Comparison of ENCODE assay signal across 17 cellular contexts in the genomic region with DNA sequence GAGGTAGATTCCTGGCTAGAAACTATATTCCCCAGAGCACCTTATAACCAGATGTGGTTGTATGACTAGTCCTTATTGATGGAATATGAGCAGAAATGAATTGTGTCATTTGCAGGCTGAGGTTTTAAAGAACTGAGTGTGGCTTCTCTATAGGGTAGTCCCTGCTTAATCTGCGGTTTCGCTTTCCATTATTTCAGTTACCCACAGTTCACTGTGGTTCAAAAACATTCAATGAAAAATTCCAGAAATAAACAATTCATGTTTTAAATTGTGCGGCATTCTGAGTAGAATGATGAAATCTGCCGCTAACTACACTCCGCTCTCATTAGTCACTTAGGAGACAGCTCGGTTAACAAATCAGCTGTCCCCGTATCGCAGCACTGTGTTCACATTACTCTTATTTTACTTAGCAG.
DNase-seq lines count a peak whose midpoint lies in the region; ATAC-seq, FAIRE-seq and TF ChIP-seq lines count a peak whose summit lies in the region.
"Had no signal": no experiment of that assay in that cellular context is flagged by ENCODE, and none has a peak within 500 bp of the region (broad histone marks: within the 10 kb centered on the region; RNA-seq: fewer than 3 reads in every experiment).

No MANE protein-coding gene starts in this region.

- POLR2A ChIA-PET in A549 (lab: Yijun Ruan, JAX) (no interaction called here), endothelial cell of umbilical vein (lab: Charles Lee) (no interaction called here)
- POLR2A ChIA-PET in CD8-positive, alpha-beta T cell (lab: Charles Lee): no interaction called here

- no peak for TF ChIP-seq POLR2A in A549 (IDR thresholded peaks at IDR 0.05; ENCODE audit: low read length)
- TF ChIP-seq POLR2A in endothelial cell of umbilical vein (IDR thresholded peaks at IDR 0.05; ENCODE audit: low read depth, low read length): no peak

- H3K36me3 ChIP-seq in SJSA1: no peaks in the 10 kb centered on the region
- no peaks in the 10 kb centered on the region for H3K36me3 ChIP-seq in endothelial cell of umbilical vein (ENCODE audit: control insufficient read depth in 2 of 2, extremely low read depth in 1 of 2, insufficient read depth in 2 of 2, low read length in 2 of 2)
- no peaks in the 10 kb centered on the region for H3K36me3 ChIP-seq in CD8-positive, alpha-beta T cell (ENCODE audit: insufficient read depth, low read length)
- no peaks in the 10 kb centered on the region for H3K36me3 ChIP-seq in mammary epithelial cell (ENCODE audit: insufficient read depth, low read length)
- H3K36me3 ChIP-seq: cardiac muscle cell had no signal

- FAIRE-seq in A549 (lab: Jason Lieb, UNC) (no peak), endothelial cell of umbilical vein (lab: Jason Lieb, UNC) (no peak)

- no peak for TF ChIP-seq EP300 in A549 (IDR thresholded peaks at IDR 0.05)

- H3K27me3 ChIP-seq in SJSA1 (replicated peaks) (no peaks in the 10 kb centered on the region), endothelial cell of umbilical vein (ENCODE audit: control insufficient read depth in 2 of 2, insufficient read depth in 2 of 2, low read length in 2 of 2) (no peaks in the 10 kb centered on the region), mammary epithelial cell (ENCODE audit: insufficient read depth, low read length) (no peaks in the 10 kb centered on the region)
- H3K27me3 ChIP-seq in CD8-positive, alpha-beta T cell (ENCODE audit: insufficient read depth, low read length): no peaks in the 10 kb centered on the region
- H3K27me3 ChIP-seq: cardiac muscle cell had no signal

- no peak for TF ChIP-seq RAD21 in A549 (conservative IDR thresholded peaks at IDR 0.05 in 1 of 2, IDR thresholded peaks at IDR 0.05 in 1 of 2)

- no peaks in the 10 kb centered on the region for H3K9me3 Mint-ChIP-seq in CD8-positive, alpha-beta T cell
- H3K9me3 Mint-ChIP-seq: type B pancreatic cell had no signal

- dilution Hi-C loops in endothelial cell of umbilical vein (cut with MboI; ENCODE audit: extremely low pct_ligation_motif_present, low sequenced_read_pairs): no loop called here
- dilution Hi-C loops in mammary epithelial cell (cut with HindIII; ENCODE audit: low sequenced_read_pairs): loop anchor here (5.0 kb wide), 1 partner anchor 46 kb away; no protein-coding TSS in a partner anchor

- H3K9me1 ChIP-seq in endothelial cell of umbilical vein (replicated peaks; ENCODE audit: control insufficient read depth, extremely low read depth, insufficient read depth, low read length): no peaks in the 10 kb centered on the region

- no peak overlapping the region for H3K27ac Mint-ChIP-seq in CD8-positive, alpha-beta T cell
- H3K27ac Mint-ChIP-seq: type B pancreatic cell had no signal

- H3K27ac ChIP-seq in A549: peak overlapping the region in 1 of 2 experiments; percentile 20; a peak in 1 of 6 replicates
- H3K27ac ChIP-seq in SJSA1: peak overlapping the region; percentile 89
- H3K27ac ChIP-seq in endothelial cell of umbilical vein (ENCODE audit: insufficient read depth, low read depth, low read length): peak overlapping the region; percentile 96
- H3K27ac ChIP-seq in CD8-positive, alpha-beta T cell (ENCODE audit: low read depth, low read length): no peak overlapping the region
- H3K27ac ChIP-seq in mammary epithelial cell (ENCODE audit: insufficient read depth, low read depth, low read length): no peak overlapping the region
- H3K27ac ChIP-seq: cardiac muscle cell had no signal

- CTCF ChIA-PET in A549 (lab: Yijun Ruan, JAX): no interaction called here
- CTCF ChIA-PET in endothelial cell of umbilical vein (lab: Charles Lee): interaction anchor here (1.9 kb wide), 1 partner anchor 232 kb away, joined by 5 read pairs; no protein-coding TSS in a partner anchor
- CTCF ChIA-PET in CD8-positive, alpha-beta T cell (lab: Charles Lee): no interaction called here
- CTCF ChIA-PET in mammary epithelial cell (lab: Charles Lee; ENCODE audit: low non-redundant PET): no interaction called here

- BruUV-seq in endothelial cell of umbilical vein (replicated peaks; lab: Mats Ljungman, UMichigan): no TSS peak
- BruUV-seq in mammary epithelial cell (replicated peaks; lab: Mats Ljungman, UMichigan): no TSS peak

- H3K4me3 ChIP-seq in A549: no peak overlapping the region
- H3K4me3 ChIP-seq in SJSA1: 0 out of 2 replicates have a peak overlapping the region, but pooled peaks have one; percentile 0
- no peak overlapping the region for H3K4me3 ChIP-seq in endothelial cell of umbilical vein (replicated peaks in 1 of 3; ENCODE audit: insufficient read depth in 1 of 3, low read depth in 1 of 3, low read length in 3 of 3)
- no peak overlapping the region for H3K4me3 ChIP-seq in CD8-positive, alpha-beta T cell (ENCODE audit: low read depth, low read length)
- no peak overlapping the region for H3K4me3 ChIP-seq in mammary epithelial cell (replicated peaks in 1 of 3; ENCODE audit: insufficient read depth in 1 of 3, low read depth in 2 of 3, low read length in 3 of 3)
- H3K4me3 ChIP-seq: cardiac muscle cell had no signal

- no peak overlapping the region for H3K4me3 Mint-ChIP-seq in CD8-positive, alpha-beta T cell
- H3K4me3 Mint-ChIP-seq: type B pancreatic cell had no signal

- TF ChIP-seq CTCF in A549 (IDR thresholded peaks at IDR 0.05) (no peak), endothelial cell of umbilical vein (IDR thresholded peaks at IDR 0.05; ENCODE audit: extremely low read depth in 1 of 2, insufficient read depth in 1 of 2, low read depth in 1 of 2, low read length in 2 of 2) (no peak), mammary epithelial cell (conservative IDR thresholded peaks at IDR 0.05 in 1 of 2, IDR thresholded peaks at IDR 0.05 in 1 of 2; ENCODE audit: extremely low read depth in 1 of 2, insufficient read depth in 1 of 2, low read depth in 1 of 2, low read length in 2 of 2) (no peak)
- TF ChIP-seq CTCF in CD8-positive, alpha-beta T cell (IDR thresholded peaks at IDR 0.05): no peak

- H3K27me3 Mint-ChIP-seq in CD8-positive, alpha-beta T cell (ENCODE audit: low read depth): no peaks in the 10 kb centered on the region
- H3K27me3 Mint-ChIP-seq: type B pancreatic cell had no signal

- in situ Hi-C loops in mammary epithelial cell (cut with MboI; ENCODE audit: low sequenced_read_pairs in 2 of 2): no loop called here

- DNase-seq in A549 (ENCODE audit: low read depth in 1 of 2, low spot score in 1 of 2): no peak
- peak; percentile 49 for DNase-seq in ELR (ENCODE audit: low read depth)
- DNase-seq in SJSA1 (ENCODE audit: low read depth in 1 of 2, low spot score in 2 of 2): peak; percentile 75 to 93
- no peak for DNase-seq in endothelial cell of umbilical vein (ENCODE audit: low read depth, low spot score)
- DNase-seq in CD8-positive, alpha-beta T cell: no peak
- no peak for DNase-seq in stimulated activated CD4-positive, alpha-beta T cell treated with anti-CD3 and anti-CD28 coated beads, Interleukin-1b, Interleukin-23, amount 100 ng/mL, for 48 hours
- DNase-seq in NCI-H774 (lab: John Stamatoyannopoulos, UW): no peak
- DNase-seq in mammary epithelial cell: no peak
- DNase-seq: activated CD4-positive, CD25-positive, alpha-beta regulatory T cell treated with anti-CD3 and anti-CD28 coated beads, Interleukin-2, amount 50 U/mL, for 72 hours; activated effector memory CD4-positive, alpha-beta T cell treated with anti-CD3 and anti-CD28 coated beads, Interleukin-2, amount 50 U/mL, for 16 hours; DMS79 treated with DMSO at 0.1 percent for 48 hours; head of caudate nucleus; NCI-H1092; NCI-H2171 treated with DMSO at 0.1 percent for 48 hours; posterior cingulate gyrus had no signal

- H3K9ac ChIP-seq in endothelial cell of umbilical vein (replicated peaks; ENCODE audit: extremely low read depth, insufficient read depth, low read length) (no peak overlapping the region), mammary epithelial cell (ENCODE audit: insufficient read depth, low read length) (no peak overlapping the region)

- 95% methylated on average over 8 of the region's 8 CpGs for WGBS in A549 (ENCODE audit: missing lambda C conversion rate)
- 96% methylated on average over 8 of the region's 8 CpGs for WGBS in mammary epithelial cell (ENCODE audit: low coverage, missing lambda C conversion rate)

- no peak for ATAC-seq in A549
- ATAC-seq in CD8-positive, alpha-beta T cell: no peak

- H3K4me2 ChIP-seq in A549 (0 out of 3 replicates have a peak overlapping the region, but pooled peaks have one; percentile 20), endothelial cell of umbilical vein (ENCODE audit: insufficient read depth, low read length) (no peak overlapping the region), mammary epithelial cell (ENCODE audit: insufficient read depth, low read depth, low read length) (no peak overlapping the region)

- H3K79me2 ChIP-seq in endothelial cell of umbilical vein (ENCODE audit: control insufficient read depth, insufficient read depth, low read length) (no peaks in the 10 kb centered on the region), mammary epithelial cell (ENCODE audit: insufficient read depth, low read length) (no peaks in the 10 kb centered on the region)

- H2AFZ ChIP-seq in endothelial cell of umbilical vein (ENCODE audit: low read depth, low read length) (no peak overlapping the region), mammary epithelial cell (ENCODE audit: low read depth, low read length) (no peak overlapping the region)

- H4K20me1 ChIP-seq in endothelial cell of umbilical vein (replicated peaks; ENCODE audit: control insufficient read depth, extremely low read depth, insufficient read depth, low read length) (no peaks in the 10 kb centered on the region), mammary epithelial cell (ENCODE audit: insufficient read depth, low read length) (no peaks in the 10 kb centered on the region)

- H3K9me3 ChIP-seq in A549 (no peaks in the 10 kb centered on the region), SJSA1 (replicated peaks) (no peaks in the 10 kb centered on the region), endothelial cell of umbilical vein (replicated peaks; ENCODE audit: control insufficient read depth, insufficient read depth, low read length) (no peaks in the 10 kb centered on the region), mammary epithelial cell (replicated peaks; ENCODE audit: insufficient read depth, low read length) (no peaks in the 10 kb centered on the region)
- no peaks in the 10 kb centered on the region for H3K9me3 ChIP-seq in CD8-positive, alpha-beta T cell (ENCODE audit: low read length)

- H3K4me1 Mint-ChIP-seq in CD8-positive, alpha-beta T cell (ENCODE audit: low read depth): peaks cover 17% of the 10 kb centered on the region

- no peaks in the 10 kb centered on the region for H3K36me3 Mint-ChIP-seq in CD8-positive, alpha-beta T cell
- H3K36me3 Mint-ChIP-seq: type B pancreatic cell had no signal

- intact Hi-C loops in endothelial cell of umbilical vein (cut with micrococcal nuclease): no loop called here
- intact Hi-C loops in CD8-positive, alpha-beta T cell (cut with DNase I, micrococcal nuclease): no loop called here
- intact Hi-C loops in mammary epithelial cell (cut with micrococcal nuclease): no loop called here

- peaks cover 40% of the 10 kb centered on the region for H3K4me1 ChIP-seq in A549
- H3K4me1 ChIP-seq in SJSA1 (replicated peaks): peaks cover 50% of the 10 kb centered on the region
- H3K4me1 ChIP-seq in endothelial cell of umbilical vein (ENCODE audit: control insufficient read depth, extremely low read depth, insufficient read depth, low read length): peaks cover 53% of the 10 kb centered on the region
- H3K4me1 ChIP-seq in CD8-positive, alpha-beta T cell (ENCODE audit: insufficient read depth, low read length): no peaks in the 10 kb centered on the region
- H3K4me1 ChIP-seq in mammary epithelial cell (ENCODE audit: insufficient read depth, low read length): no peaks in the 10 kb centered on the region

Comparison
In these comparisons a context has a peak if more than half of its experiments do, and no peak if none do; other contexts are left out.
1. DNase-seq: peak in ELR (single experiment) and SJSA1 (2 of 2); none in A549 (0 of 2), endothelial cell of umbilical vein (single experiment), CD8-positive, alpha-beta T cell (0 of 7), stimulated activated CD4-positive, alpha-beta T cell treated with anti-CD3 and anti-CD28 coated beads, Interleukin-1b, Interleukin-23, amount 100 ng/mL, for 48 hours (single experiment), NCI-H774 (single experiment) and mammary epithelial cell (single experiment).
2. H3K27ac ChIP-seq: peak in SJSA1 (single experiment) and endothelial cell of umbilical vein (single experiment); none in CD8-positive, alpha-beta T cell (single experiment) and mammary epithelial cell (single experiment).